In the genomic region with DNA sequence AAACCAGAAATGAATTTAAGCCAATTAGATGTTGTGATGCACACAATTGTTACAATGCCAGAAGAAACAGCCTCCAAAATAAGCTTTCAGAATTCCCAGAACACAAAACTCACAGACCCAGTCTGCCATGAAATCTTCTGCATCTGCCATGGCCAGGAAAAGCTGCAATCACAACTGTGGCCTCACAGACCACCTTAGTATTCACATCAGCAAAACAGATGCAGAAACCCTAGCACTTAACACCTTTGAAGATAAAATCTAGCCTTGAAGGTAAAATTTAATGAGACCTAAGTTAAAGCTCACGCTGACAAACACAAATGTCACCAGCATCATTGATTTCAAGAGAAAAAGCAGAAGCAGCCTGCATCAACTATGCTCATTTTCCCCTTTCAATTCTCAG, we compare ENCODE assay signal across 17 cellular contexts.
"Had no signal": no experiment of that assay in that cellular context is flagged by ENCODE, and none has a peak within 500 bp of the region (broad histone marks: within the 10 kb centered on the region; RNA-seq: fewer than 3 reads in every experiment).

No MANE protein-coding gene starts in this region.

- H3K9me3 ChIP-seq: esophagus muscularis mucosa, gastroesophageal sphincter, lower lobe of right lung had no signal

- H3K27me3 ChIP-seq: dorsolateral prefrontal cortex, esophagus muscularis mucosa, foreskin keratinocyte, gastroesophageal sphincter, heart right ventricle, left lung had no signal

- H3K36me3 ChIP-seq: esophagus muscularis mucosa, gastroesophageal sphincter, heart right ventricle, left lung, lower lobe of right lung had no signal

- H3K4me1 ChIP-seq: esophagus muscularis mucosa, foreskin keratinocyte, gastroesophageal sphincter, heart right ventricle, left lung, lower lobe of right lung had no signal

- ATAC-seq: foreskin keratinocyte; gastroesophageal sphincter; heart right ventricle; left cardiac atrium; left lung; left ventricle myocardium superior; lower lobe of right lung; naive thymus-derived CD4-positive, alpha-beta T cell had no signal

- H3K4me3 Mint-ChIP-seq: naive thymus-derived CD4-positive, alpha-beta T cell had no signal

- DNase-seq: dermis blood vessel endothelial cell; dorsolateral prefrontal cortex; effector CD4-positive, alpha-beta T cell; effector memory CD4-positive, alpha-beta T cell; foreskin keratinocyte; heart right ventricle; hippocampal formation; left cardiac atrium; left lung; left ventricle myocardium superior; lower lobe of right lung; mesenchymal stem cell; midbrain; naive thymus-derived CD4-positive, alpha-beta T cell had no signal

- H3K27ac ChIP-seq: coronary artery, dorsolateral prefrontal cortex, esophagus muscularis mucosa, foreskin keratinocyte, gastroesophageal sphincter, heart right ventricle, left lung, lower lobe of right lung had no signal

- H3K27me3 Mint-ChIP-seq: naive thymus-derived CD4-positive, alpha-beta T cell had no signal

- H3K27ac Mint-ChIP-seq: naive thymus-derived CD4-positive, alpha-beta T cell had no signal

- H3K4me1 Mint-ChIP-seq: naive thymus-derived CD4-positive, alpha-beta T cell had no signal

- H3K4me3 ChIP-seq: coronary artery, dorsolateral prefrontal cortex, esophagus muscularis mucosa, gastroesophageal sphincter, heart right ventricle, left lung, lower lobe of right lung had no signal
